Comparison of ENCODE assay signal across 1 cellular context in genomic region chr9:16716631-16717030, GRCh38.
TF ChIP-seq lines count a peak whose summit lies in the region.

No MANE protein-coding gene starts in this region.

TF ChIP-seq in WTC11, 78 proteins besides CTCF, POLR2A, EP300 and RAD21 (continued from another document):
- TF ChIP-seq HMGXB4 (CRISPR knock-in tag; IDR thresholded peaks at IDR 0.05) (no peak), SMAD4 (CRISPR knock-in tag; IDR thresholded peaks at IDR 0.05) (no peak), E2F5 (CRISPR knock-in tag; IDR thresholded peaks at IDR 0.05) (no peak)
